ENCODE assay signal across 8 cellular contexts in the genomic region with DNA sequence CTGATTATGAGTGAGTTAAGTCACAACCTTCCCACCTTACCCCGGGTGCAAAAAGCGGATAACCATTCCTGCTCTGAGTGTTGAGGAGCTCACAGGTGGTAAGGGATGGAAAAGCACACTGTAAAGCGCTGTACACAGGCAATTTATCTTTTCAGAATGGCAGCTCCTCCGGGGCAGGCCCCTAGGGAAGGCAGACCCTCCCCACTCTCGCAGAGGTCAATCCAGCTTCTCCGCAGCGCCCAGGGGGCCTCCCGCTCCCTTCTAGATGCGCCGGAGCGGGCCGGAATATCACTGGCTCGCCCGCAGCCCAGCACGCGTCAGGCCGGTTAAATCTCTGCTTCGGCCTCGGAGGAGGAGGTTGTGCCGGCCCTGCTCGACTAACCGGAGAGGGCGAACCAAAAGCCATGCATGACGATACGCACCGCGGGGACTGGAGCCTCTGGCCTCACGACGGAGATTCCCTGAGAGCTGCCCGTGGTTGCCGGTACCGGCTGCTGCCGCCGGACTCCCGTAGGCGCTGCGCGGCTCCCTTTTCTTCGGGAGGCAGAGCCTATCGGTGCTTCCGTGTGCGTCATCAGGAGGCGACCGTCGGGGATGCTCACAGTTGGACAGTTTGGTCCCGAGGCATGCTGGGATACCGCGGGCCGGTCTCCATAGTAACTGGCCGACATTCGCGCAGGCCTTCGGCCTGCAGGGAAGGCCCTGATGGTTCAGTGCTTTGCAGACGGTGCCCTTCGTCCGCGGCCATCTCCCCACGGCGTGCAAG. TPM values are rescaled to one million over a fixed set of nuclear protein-coding genes. Genes with fewer than 3 reads are reported as not detected.
DNase-seq lines count a peak whose midpoint lies in the region; TF ChIP-seq lines count a peak whose summit lies in the region.

TSS of gene BRMS1 (minus strand) at position 555 of the 766 bp plus-strand sequence. CDS start 2,870 bp downstream, outside the sequence.

- H3K4me3 ChIP-seq in SK-N-SH (ENCODE audit: low read depth in 2 of 2, low read length in 1 of 2): peak within 1 kb of the TSS; percentile 95 to 96

- peaks cover 27% of the 10 kb centered on the region for H3K79me2 ChIP-seq in SK-N-SH (ENCODE audit: insufficient read depth)

- TF ChIP-seq RAD21 in SK-N-SH (IDR thresholded peaks at IDR 0.05; ENCODE audit: low read length): no peak

- H3K27me3 Mint-ChIP-seq in HFFc6 (ENCODE audit: insufficient read depth): peaks cover 8% of the 10 kb centered on the region

- peak; percentile 86 for DNase-seq in GM04503 (ENCODE audit: low read depth)
- DNase-seq in HFFc6: peak; percentile 96
- peak; percentile 97 for DNase-seq in NCI-H1092 (lab: John Stamatoyannopoulos, UW)
- peak; percentile 93 for DNase-seq in SK-N-SH
- peak; percentile 95 for DNase-seq in activated naive CD4-positive, alpha-beta T cell treated with anti-CD3 and anti-CD28 coated beads, Interleukin-2, amount 50 U/mL, for 16 hours
- peak; percentile 95 for DNase-seq in globus pallidus (ENCODE audit: low spot score)
- DNase-seq in nucleus accumbens (lab: John Stamatoyannopoulos, UW): peak; percentile 46 to 99 (median 94)
- DNase-seq in superior temporal gyrus (ENCODE audit: extremely low spot score): peak; percentile 98

- peaks cover 24 to 37% of the 10 kb centered on the region in 2 experiments; a peak in 3 of 4 replicates for H3K4me1 ChIP-seq in SK-N-SH (ENCODE audit: control insufficient read depth in 1 of 2, insufficient read depth in 2 of 2, low read depth in 1 of 2, low read length in 1 of 2)

- H3K4me3 Mint-ChIP-seq in HFFc6: peak within 1 kb of the TSS; percentile 93

- H3K4me2 ChIP-seq in SK-N-SH: peak within 1 kb of the TSS; percentile 96

- TF ChIP-seq EP300 in SK-N-SH (IDR thresholded peaks at IDR 0.05; ENCODE audit: borderline replicate concordance in 1 of 2, low read depth in 1 of 2, low read length in 1 of 2): no peak

- CTCF ChIA-PET in SK-N-SH (lab: Yijun Ruan, JAX): interaction anchor here (0.9 to 6.6 kb wide), 7 partner anchors 10 to 121 kb away, joined by 3 to 62 read pairs (median 16); partner anchors contain the start of gene RIN1

- peak within 1 kb of the TSS; percentile 91 for H3K9ac ChIP-seq in SK-N-SH

- no peaks in the 10 kb centered on the region for H3K9me3 ChIP-seq in SK-N-SH

- 5% methylated on average over 8 of the region's 59 CpGs for WGBS in SK-N-SH (ENCODE audit: low lambda C conversion rate)

- H3F3A ChIP-seq in SK-N-SH (replicated peaks; ENCODE audit: insufficient read depth): peaks cover 14% of the 10 kb centered on the region

- H3K9me3 Mint-ChIP-seq in HFFc6: no peaks in the 10 kb centered on the region; the same call in 1 of the 2 replicates

- peak within 1 kb of the TSS; percentile 72 to 85 for H3K27ac ChIP-seq in SK-N-SH (ENCODE audit: low read depth in 2 of 2, low read length in 1 of 2)

- POLR2A ChIA-PET in SK-N-SH (lab: Yijun Ruan, JAX): interaction anchor here (0.6 to 3.8 kb wide), 4 partner anchors 9 to 333 kb away, joined by 3 to 19 read pairs (median 3); partner anchors contain the start of gene RBM4B

- H3K4me1 Mint-ChIP-seq in HFFc6 (ENCODE audit: low read depth): peaks cover 52% of the 10 kb centered on the region

- H3K27me3 ChIP-seq in SK-N-SH (ENCODE audit: insufficient read depth): no peaks in the 10 kb centered on the region

- peaks cover 20% of the 10 kb centered on the region for H3K36me3 Mint-ChIP-seq in HFFc6 (ENCODE audit: low read depth)

- H3K9me2 ChIP-seq in SK-N-SH: no peaks in the 10 kb centered on the region

- peak within 1 kb of the TSS; percentile 95 for H3K27ac Mint-ChIP-seq in HFFc6

- peak within 1 kb of the TSS; percentile 94 for H2AFZ ChIP-seq in SK-N-SH (ENCODE audit: low read depth)

- peak; percentile 16; the same call in 1 of the 2 replicates for TF ChIP-seq CTCF in HFFc6 (IDR thresholded peaks at IDR 0.05)
- TF ChIP-seq CTCF in SK-N-SH (IDR thresholded peaks at IDR 0.05): no peak

- H4K20me1 ChIP-seq in SK-N-SH (ENCODE audit: insufficient read depth): no peaks in the 10 kb centered on the region

- peaks cover 4 to 24% of the 10 kb centered on the region in 2 experiments for H3K36me3 ChIP-seq in SK-N-SH (replicated peaks in 1 of 2; ENCODE audit: control insufficient read depth in 1 of 2, insufficient read depth in 2 of 2, low read length in 1 of 2)

TF ChIP-seq in SK-N-SH, 30 proteins besides CTCF, POLR2A, EP300 and RAD21 (continues in another document):
- TF ChIP-seq, protein P1, sequence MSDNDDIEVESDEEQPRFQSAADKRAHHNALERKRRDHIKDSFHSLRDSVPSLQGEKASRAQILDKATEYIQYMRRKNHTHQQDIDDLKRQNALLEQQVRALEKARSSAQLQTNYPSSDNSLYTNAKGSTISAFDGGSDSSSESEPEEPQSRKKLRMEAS (IDR thresholded peaks at IDR 0.05; ENCODE audit: low read depth): peak; percentile 49
- no peak for TF ChIP-seq FOSL2 (IDR thresholded peaks at IDR 0.05; ENCODE audit: borderline replicate concordance, low read depth)
- peak; percentile 21; the same call in 1 of the 2 replicates for TF ChIP-seq IRF3 (IDR thresholded peaks at IDR 0.05; ENCODE audit: low read depth, low read length)
- TF ChIP-seq ELF1 (IDR thresholded peaks at IDR 0.05): peak; percentile 99
- peak; percentile 59 for TF ChIP-seq CHD2 (IDR thresholded peaks at IDR 0.05; ENCODE audit: low read length, partially characterized antibody)
- TF ChIP-seq REST (IDR thresholded peaks at IDR 0.05; ENCODE audit: low read depth, low read length): peak; percentile 64; the same call in 1 of the 2 replicates
- TF ChIP-seq POLR2AphosphoS5 (IDR thresholded peaks at IDR 0.05; ENCODE audit: low read depth, low read length): peak; percentile 93
- peak; percentile 49 for TF ChIP-seq YY1 (IDR thresholded peaks at IDR 0.05; ENCODE audit: low read depth)
- no peak for TF ChIP-seq TCF12 (IDR thresholded peaks at IDR 0.05)
- peak; percentile 12; the same call in 1 of the 2 replicates for TF ChIP-seq PBX3 (IDR thresholded peaks at IDR 0.05)
- TF ChIP-seq RFX5 (IDR thresholded peaks at IDR 0.05; ENCODE audit: low read length): no peak
- no peak for TF ChIP-seq NFIC (IDR thresholded peaks at IDR 0.05; ENCODE audit: borderline replicate concordance)
- TF ChIP-seq MXI1 (IDR thresholded peaks at IDR 0.05; ENCODE audit: low read depth, low read length): peak; percentile 85
- no peak for TF ChIP-seq GATA2 (CRISPR knock-in tag; IDR thresholded peaks at IDR 0.05)
- TF ChIP-seq SIN3A (IDR thresholded peaks at IDR 0.05; ENCODE audit: borderline replicate concordance, low read depth, low read length): peak; percentile 97; the same call in 1 of the 2 replicates

RNA-seq across cellular contexts. Expression of gene BRMS1, which starts in this region (rescaled TPM):
- 10 to 100 TPM; 41.2 to 66.6 (median 61.2) TPM for total RNA-seq in HFFc6 (2021; fragmentation: NEBNext Ultra II Directional; extraction: Animal tissue kit (Norgen Biotek cat#: 25700))
- polyA plus RNA-seq in SK-N-SH (2012; rRNA removed): 70.0 and 76.5 TPM in 2 replicates
- polyA plus RNA-seq in SK-N-SH (2012; cell fraction: cytosol; rRNA removed): 65.3 and 67.8 TPM in 2 replicates
- polyA plus RNA-seq in SK-N-SH (2012; cell fraction: nucleus; rRNA removed): 66.8 and 73.5 TPM in 2 replicates

Comparison
In these comparisons a context has a peak if more than half of its experiments do, and no peak if none do; other contexts are left out.
1. Peak in every context shown above with its lines: DNase-seq, H3K4me3 ChIP-seq and H3K27ac ChIP-seq.